In the genomic region with DNA sequence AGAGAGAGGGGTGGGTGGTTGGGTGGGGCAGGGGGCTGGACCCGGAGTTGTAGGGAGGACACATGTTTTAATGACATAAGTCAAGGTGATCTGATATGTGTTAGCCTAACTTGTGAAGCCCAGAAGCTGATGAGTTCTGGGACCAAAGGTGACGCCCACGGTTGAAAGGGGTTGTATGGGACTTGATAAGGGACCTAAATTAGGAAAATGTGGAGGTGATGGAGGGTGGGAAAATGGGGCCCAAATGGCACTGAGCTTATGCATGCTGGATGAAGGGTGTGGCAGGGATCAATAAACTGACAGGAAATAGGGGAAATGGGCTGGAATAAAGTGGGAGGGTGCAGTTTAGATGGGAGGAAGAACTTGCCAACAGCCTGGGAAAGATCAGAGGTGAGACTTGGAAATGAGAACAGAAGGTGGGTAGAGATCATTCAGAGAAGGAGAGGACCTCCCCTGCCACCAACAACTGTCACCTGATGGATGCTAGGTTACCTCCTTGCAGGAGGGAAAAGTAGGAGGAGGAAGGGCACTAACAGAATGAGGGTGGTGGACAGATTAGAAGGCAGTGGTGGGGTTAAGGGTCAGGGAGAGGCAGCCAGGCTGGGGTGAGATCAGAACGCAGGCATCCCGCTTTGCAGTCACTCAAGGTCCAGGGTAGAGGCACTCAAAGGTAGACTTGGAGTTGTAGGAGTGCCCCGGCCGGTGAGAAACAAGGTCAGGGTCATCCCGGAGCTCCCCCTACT, we compare ENCODE assay signal across 8 cellular contexts. TPM values are rescaled to one million over a fixed set of nuclear protein-coding genes. Genes with fewer than 3 reads are reported as not detected.
A peak's percentile ranks its signal among the peaks of the same experiment; 100 is the strongest.
DNase-seq lines count a peak whose midpoint lies in the region; ATAC-seq and TF ChIP-seq lines count a peak whose summit lies in the region.

No MANE protein-coding gene starts in this region.

- no peaks in the 10 kb centered on the region for H3K36me3 Mint-ChIP-seq in CD4-positive, alpha-beta T cell (ENCODE audit: low read depth)

- H3K27ac Mint-ChIP-seq in CD4-positive, alpha-beta T cell, result peak overlapping the region; percentile 91

- peak overlapping the region; percentile 74 for H3K27ac ChIP-seq in CD4-positive, alpha-beta T cell (ENCODE audit: low read depth, low read length)
- no peak overlapping the region for H3K27ac ChIP-seq in colonic mucosa
- no peak overlapping the region for H3K27ac ChIP-seq in sigmoid colon
- H3K27ac ChIP-seq in right cardiac atrium (ENCODE audit: low read length), result no peak overlapping the region

- CTCF ChIA-PET in CD4-positive, alpha-beta T cell (lab: Charles Lee), result interaction anchor here (0.7 to 11.9 kb wide), 6 partner anchors 15 to 399 kb away, joined by 3 to 500 read pairs (median 16); a partner anchor contains a TSS

- H3K4me3 ChIP-seq in colonic mucosa, result no peak overlapping the region
- H3K4me3 ChIP-seq in sigmoid colon, result no peak overlapping the region
- no peak overlapping the region for H3K4me3 ChIP-seq in right cardiac atrium (ENCODE audit: low read length)

- no peak for TF ChIP-seq EP300 in sigmoid colon (IDR thresholded peaks at IDR 0.05)

- WGBS in sigmoid colon, 2 donors, result 19 to 28% methylated on average over 8 of the region's 8 CpGs
- 36% methylated on average over 8 of the region's 8 CpGs for WGBS in right cardiac atrium

- POLR2A ChIA-PET in CD4-positive, alpha-beta T cell (lab: Charles Lee), result interaction anchor here (1.0 to 10.3 kb wide), 4 partner anchors 13 to 349 kb away, joined by 4 to 455 read pairs (median 5); a partner anchor contains a TSS

- peaks cover 12% of the 10 kb centered on the region for H3K27me3 ChIP-seq in CD4-positive, alpha-beta T cell (ENCODE audit: control insufficient read depth, insufficient read depth, low read length)
- H3K27me3 ChIP-seq in colonic mucosa (peaks cover 48% of the 10 kb centered on the region), sigmoid colon (peaks cover 42 to 92% (median 74%) of the 10 kb centered on the region in 3 donors), right cardiac atrium (ENCODE audit: control insufficient read depth, insufficient read depth) (no peaks in the 10 kb centered on the region)

- H3K4me1 Mint-ChIP-seq in CD4-positive, alpha-beta T cell (ENCODE audit: low read depth), result peaks cover 55% of the 10 kb centered on the region

- H3K9me3 Mint-ChIP-seq in CD4-positive, alpha-beta T cell, result no peaks in the 10 kb centered on the region

- peak overlapping the region; percentile 78 for H3K4me3 Mint-ChIP-seq in CD4-positive, alpha-beta T cell

- peaks cover 20% of the 10 kb centered on the region for H3K27me3 Mint-ChIP-seq in CD4-positive, alpha-beta T cell

- no peak for DNase-seq in CD4-positive, alpha-beta T cell
- DNase-seq in colonic mucosa, result peak; percentile 15
- no peak for DNase-seq in activated effector memory CD4-positive, alpha-beta T cell treated with Interleukin-2 at 50 U/mL for 16 hours
- no peak for DNase-seq in sigmoid colon
- no peak for DNase-seq in cardiac septum (ENCODE audit: low spot score)
- DNase-seq in right cardiac atrium, result no peak

- no peak for TF ChIP-seq POLR2A in sigmoid colon (IDR thresholded peaks at IDR 0.05)

- H3K9me3 ChIP-seq in CD4-positive, alpha-beta T cell (ENCODE audit: control insufficient read depth, low read length), result no peaks in the 10 kb centered on the region
- H3K9me3 ChIP-seq in colonic mucosa, result no peaks in the 10 kb centered on the region
- no peaks in the 10 kb centered on the region for H3K9me3 ChIP-seq in sigmoid colon
- no peaks in the 10 kb centered on the region for H3K9me3 ChIP-seq in right cardiac atrium (ENCODE audit: control insufficient read depth, low read length)

- intact Hi-C loops in CD4-positive, alpha-beta T cell (cut with DNase I, micrococcal nuclease), result loop anchor here in 1 of 2 experiments (1.0 kb wide), 1 partner anchor 16 kb away; a partner anchor contains a TSS
- intact Hi-C loops in colonic mucosa (cut with DNase I) (no loop called here), sigmoid colon (cut with DNase I) (no loop called here), cardiac septum (cut with DNase I) (loop anchor here (2.0 kb wide), 1 partner anchor 19 kb away; no protein-coding TSS in a partner anchor), right cardiac atrium (cut with DNase I) (no loop called here)

- TF ChIP-seq CTCF in CD4-positive, alpha-beta T cell (IDR thresholded peaks at IDR 0.05), result no peak
- no peak for TF ChIP-seq CTCF in colonic mucosa (IDR thresholded peaks at IDR 0.05)
- no peak for TF ChIP-seq CTCF in sigmoid colon (IDR thresholded peaks at IDR 0.05)

- H3K4me1 ChIP-seq in colonic mucosa (peaks cover 18% of the 10 kb centered on the region), sigmoid colon (peaks cover 0 to 37% (median 33%) of the 10 kb centered on the region in 4 donors), right cardiac atrium (ENCODE audit: control insufficient read depth, insufficient read depth, low read length) (peaks cover 4% of the 10 kb centered on the region)

- no peak overlapping the region for H3K9ac ChIP-seq in colonic mucosa (ENCODE audit: low read depth in 2 of 2, low read length in 2 of 2)

- peak; percentile 1 for ATAC-seq in CD4-positive, alpha-beta T cell (ENCODE audit: poor library complexity)
- ATAC-seq in GM21381 (IDR thresholded peaks at IDR 0.05; ENCODE audit: unreplicated experiment), result peak; percentile 8
- ATAC-seq in HG03521 (IDR thresholded peaks at IDR 0.05; ENCODE audit: unreplicated experiment), result peak; percentile 11
- ATAC-seq in right cardiac atrium, result no peak

- H3K36me3 ChIP-seq in colonic mucosa (no peaks in the 10 kb centered on the region), sigmoid colon (no peaks in the 10 kb centered on the region)

RNA-seq across cellular contexts. Expression of a gene that starts 15.3 kb away (rescaled TPM):
- 1 to 10 TPM; 4.8 to 6.6 TPM for total RNA-seq in CD4-positive, alpha-beta T cell
- total RNA-seq in colonic mucosa, result under 1 TPM; 0.44 to 0.61 TPM
- total RNA-seq in sigmoid colon, result not detected
- polyA plus RNA-seq in sigmoid colon, result under 1 TPM in 1 of 3 donors, not detected in 2; 0.38 TPM
- total RNA-seq in cardiac septum, result not detected
- not detected for total RNA-seq in right cardiac atrium
- not detected for polyA plus RNA-seq in right cardiac atrium

RNA-seq across cellular contexts. Expression of a gene that starts 36.3 kb away (rescaled TPM):
- total RNA-seq in CD4-positive, alpha-beta T cell, result not detected
- under 1 TPM; 0.25 to 0.37 TPM for total RNA-seq in colonic mucosa
- total RNA-seq in sigmoid colon, result 1 to 10 TPM; 2.6 to 3.9 (median 3.1) TPM
- polyA plus RNA-seq in sigmoid colon, result 1 to 10 TPM in 1 of 3 donors, not detected in 2; 1.5 TPM
- total RNA-seq in cardiac septum, result 0.46 TPM
- total RNA-seq in right cardiac atrium, result 1 to 10 TPM in 3 of 4 donors, under 1 TPM in 1; 0.86 to 2.1 (median 1.2) TPM
- 1.7 TPM for polyA plus RNA-seq in right cardiac atrium

Comparison
In these comparisons a context has a peak if more than half of its experiments do, and no peak if none do; other contexts are left out.
1. ATAC-seq: peak in CD4-positive, alpha-beta T cell (single experiment), GM21381 (single experiment) and HG03521 (single experiment); none in right cardiac atrium (0 of 2).